In the genomic region with DNA sequence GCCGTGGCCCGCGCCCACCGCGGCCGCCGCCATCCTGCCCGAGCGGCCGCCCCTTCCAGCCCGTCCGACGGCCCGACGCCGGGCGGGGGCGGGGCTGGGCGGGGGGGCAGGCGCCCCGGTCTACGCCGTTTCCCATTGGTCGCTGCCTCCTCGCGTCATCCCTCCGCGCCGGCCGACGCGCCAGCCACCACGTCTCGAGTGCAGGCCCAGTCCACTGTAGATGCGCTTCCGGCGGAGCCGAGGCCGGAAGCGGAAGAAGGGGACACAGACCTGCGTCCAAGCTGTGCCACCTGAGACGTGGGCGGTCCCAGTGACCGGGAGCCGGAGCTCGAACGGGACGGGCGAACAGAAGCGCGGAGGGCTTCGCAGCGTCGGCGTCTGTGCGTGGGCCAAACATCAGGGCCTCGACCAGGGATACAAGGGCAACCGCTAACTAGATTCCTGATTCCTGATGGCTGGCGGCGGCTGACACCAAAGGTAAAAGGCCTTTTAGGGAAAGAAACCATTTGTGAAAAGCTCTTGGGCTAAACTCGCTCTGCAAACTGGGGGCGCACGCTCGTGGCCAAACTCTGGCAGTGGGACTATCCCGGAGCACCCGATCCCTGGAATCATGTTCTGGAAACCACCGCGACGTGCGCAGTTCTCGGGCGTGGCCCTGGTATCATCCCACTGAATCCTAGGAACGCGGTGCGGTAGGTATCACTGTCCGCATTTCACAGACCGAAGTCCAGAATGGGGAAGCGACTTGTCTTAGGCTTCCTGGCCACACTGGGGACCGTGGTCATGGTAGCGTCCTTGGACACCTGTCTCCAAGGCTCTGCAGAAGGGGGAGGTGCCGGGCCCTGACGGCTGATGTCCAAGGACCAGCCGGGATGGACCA, we compare ENCODE assay signal across 1 cellular context.
TF ChIP-seq lines count a peak whose summit lies in the region.

A gene (minus strand): TSS at position 84 of the 880 bp plus-strand sequence. CDS start 51 bp downstream, at position 33.

TF ChIP-seq in WTC11, 78 proteins besides CTCF, POLR2A, EP300 and RAD21 (continued from another document):
- TF ChIP-seq, protein P1, sequence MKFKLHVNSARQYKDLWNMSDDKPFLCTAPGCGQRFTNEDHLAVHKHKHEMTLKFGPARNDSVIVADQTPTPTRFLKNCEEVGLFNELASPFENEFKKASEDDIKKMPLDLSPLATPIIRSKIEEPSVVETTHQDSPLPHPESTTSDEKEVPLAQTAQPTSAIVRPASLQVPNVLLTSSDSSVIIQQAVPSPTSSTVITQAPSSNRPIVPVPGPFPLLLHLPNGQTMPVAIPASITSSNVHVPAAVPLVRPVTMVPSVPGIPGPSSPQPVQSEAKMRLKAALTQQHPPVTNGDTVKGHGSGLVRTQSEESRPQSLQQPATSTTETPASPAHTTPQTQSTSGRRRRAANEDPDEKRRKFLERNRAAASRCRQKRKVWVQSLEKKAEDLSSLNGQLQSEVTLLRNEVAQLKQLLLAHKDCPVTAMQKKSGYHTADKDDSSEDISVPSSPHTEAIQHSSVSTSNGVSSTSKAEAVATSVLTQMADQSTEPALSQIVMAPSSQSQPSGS (CRISPR knock-in tag; IDR thresholded peaks at IDR 0.05; ENCODE audit: borderline replicate concordance, low read depth): no peak
- TF ChIP-seq ETV6 (CRISPR knock-in tag; IDR thresholded peaks at IDR 0.05) (peak; percentile 86; the same call in 1 of the 2 replicates), ZNF396 (CRISPR knock-in tag; IDR thresholded peaks at IDR 0.05; ENCODE audit: borderline replicate concordance) (no peak), ATF1 (CRISPR knock-in tag; IDR thresholded peaks at IDR 0.05) (peak; percentile 37; the same call in 1 of the 2 replicates), CREM (CRISPR knock-in tag; IDR thresholded peaks at IDR 0.05) (peak; percentile 97), RELA (CRISPR knock-in tag; IDR thresholded peaks at IDR 0.05; ENCODE audit: borderline replicate concordance) (no peak; the same call in 1 of the 2 replicates), FOXP1 (CRISPR knock-in tag; IDR thresholded peaks at IDR 0.05; ENCODE audit: borderline replicate concordance) (peak; percentile 64), SP1 (CRISPR knock-in tag; conservative IDR thresholded peaks at IDR 0.05) (peak; percentile 97), ZBTB21 (CRISPR knock-in tag; IDR thresholded peaks at IDR 0.05; ENCODE audit: borderline replicate concordance) (peak; percentile 79)
- TF ChIP-seq, protein P2, sequence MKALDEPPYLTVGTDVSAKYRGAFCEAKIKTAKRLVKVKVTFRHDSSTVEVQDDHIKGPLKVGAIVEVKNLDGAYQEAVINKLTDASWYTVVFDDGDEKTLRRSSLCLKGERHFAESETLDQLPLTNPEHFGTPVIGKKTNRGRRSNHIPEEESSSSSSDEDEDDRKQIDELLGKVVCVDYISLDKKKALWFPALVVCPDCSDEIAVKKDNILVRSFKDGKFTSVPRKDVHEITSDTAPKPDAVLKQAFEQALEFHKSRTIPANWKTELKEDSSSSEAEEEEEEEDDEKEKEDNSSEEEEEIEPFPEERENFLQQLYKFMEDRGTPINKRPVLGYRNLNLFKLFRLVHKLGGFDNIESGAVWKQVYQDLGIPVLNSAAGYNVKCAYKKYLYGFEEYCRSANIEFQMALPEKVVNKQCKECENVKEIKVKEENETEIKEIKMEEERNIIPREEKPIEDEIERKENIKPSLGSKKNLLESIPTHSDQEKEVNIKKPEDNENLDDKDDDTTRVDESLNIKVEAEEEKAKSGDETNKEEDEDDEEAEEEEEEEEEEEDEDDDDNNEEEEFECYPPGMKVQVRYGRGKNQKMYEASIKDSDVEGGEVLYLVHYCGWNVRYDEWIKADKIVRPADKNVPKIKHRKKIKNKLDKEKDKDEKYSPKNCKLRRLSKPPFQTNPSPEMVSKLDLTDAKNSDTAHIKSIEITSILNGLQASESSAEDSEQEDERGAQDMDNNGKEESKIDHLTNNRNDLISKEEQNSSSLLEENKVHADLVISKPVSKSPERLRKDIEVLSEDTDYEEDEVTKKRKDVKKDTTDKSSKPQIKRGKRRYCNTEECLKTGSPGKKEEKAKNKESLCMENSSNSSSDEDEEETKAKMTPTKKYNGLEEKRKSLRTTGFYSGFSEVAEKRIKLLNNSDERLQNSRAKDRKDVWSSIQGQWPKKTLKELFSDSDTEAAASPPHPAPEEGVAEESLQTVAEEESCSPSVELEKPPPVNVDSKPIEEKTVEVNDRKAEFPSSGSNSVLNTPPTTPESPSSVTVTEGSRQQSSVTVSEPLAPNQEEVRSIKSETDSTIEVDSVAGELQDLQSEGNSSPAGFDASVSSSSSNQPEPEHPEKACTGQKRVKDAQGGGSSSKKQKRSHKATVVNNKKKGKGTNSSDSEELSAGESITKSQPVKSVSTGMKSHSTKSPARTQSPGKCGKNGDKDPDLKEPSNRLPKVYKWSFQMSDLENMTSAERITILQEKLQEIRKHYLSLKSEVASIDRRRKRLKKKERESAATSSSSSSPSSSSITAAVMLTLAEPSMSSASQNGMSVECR (CRISPR knock-in tag; IDR thresholded peaks at IDR 0.05; ENCODE audit: borderline replicate concordance): peak; percentile 74; the same call in 1 of the 2 replicates
- TF ChIP-seq, protein P3, sequence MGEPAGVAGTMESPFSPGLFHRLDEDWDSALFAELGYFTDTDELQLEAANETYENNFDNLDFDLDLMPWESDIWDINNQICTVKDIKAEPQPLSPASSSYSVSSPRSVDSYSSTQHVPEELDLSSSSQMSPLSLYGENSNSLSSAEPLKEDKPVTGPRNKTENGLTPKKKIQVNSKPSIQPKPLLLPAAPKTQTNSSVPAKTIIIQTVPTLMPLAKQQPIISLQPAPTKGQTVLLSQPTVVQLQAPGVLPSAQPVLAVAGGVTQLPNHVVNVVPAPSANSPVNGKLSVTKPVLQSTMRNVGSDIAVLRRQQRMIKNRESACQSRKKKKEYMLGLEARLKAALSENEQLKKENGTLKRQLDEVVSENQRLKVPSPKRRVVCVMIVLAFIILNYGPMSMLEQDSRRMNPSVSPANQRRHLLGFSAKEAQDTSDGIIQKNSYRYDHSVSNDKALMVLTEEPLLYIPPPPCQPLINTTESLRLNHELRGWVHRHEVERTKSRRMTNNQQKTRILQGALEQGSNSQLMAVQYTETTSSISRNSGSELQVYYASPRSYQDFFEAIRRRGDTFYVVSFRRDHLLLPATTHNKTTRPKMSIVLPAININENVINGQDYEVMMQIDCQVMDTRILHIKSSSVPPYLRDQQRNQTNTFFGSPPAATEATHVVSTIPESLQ (CRISPR knock-in tag; IDR thresholded peaks at IDR 0.05): 0 out of 2 replicates have a peak, but pooled peaks have one; percentile 30
- TF ChIP-seq, protein P4, sequence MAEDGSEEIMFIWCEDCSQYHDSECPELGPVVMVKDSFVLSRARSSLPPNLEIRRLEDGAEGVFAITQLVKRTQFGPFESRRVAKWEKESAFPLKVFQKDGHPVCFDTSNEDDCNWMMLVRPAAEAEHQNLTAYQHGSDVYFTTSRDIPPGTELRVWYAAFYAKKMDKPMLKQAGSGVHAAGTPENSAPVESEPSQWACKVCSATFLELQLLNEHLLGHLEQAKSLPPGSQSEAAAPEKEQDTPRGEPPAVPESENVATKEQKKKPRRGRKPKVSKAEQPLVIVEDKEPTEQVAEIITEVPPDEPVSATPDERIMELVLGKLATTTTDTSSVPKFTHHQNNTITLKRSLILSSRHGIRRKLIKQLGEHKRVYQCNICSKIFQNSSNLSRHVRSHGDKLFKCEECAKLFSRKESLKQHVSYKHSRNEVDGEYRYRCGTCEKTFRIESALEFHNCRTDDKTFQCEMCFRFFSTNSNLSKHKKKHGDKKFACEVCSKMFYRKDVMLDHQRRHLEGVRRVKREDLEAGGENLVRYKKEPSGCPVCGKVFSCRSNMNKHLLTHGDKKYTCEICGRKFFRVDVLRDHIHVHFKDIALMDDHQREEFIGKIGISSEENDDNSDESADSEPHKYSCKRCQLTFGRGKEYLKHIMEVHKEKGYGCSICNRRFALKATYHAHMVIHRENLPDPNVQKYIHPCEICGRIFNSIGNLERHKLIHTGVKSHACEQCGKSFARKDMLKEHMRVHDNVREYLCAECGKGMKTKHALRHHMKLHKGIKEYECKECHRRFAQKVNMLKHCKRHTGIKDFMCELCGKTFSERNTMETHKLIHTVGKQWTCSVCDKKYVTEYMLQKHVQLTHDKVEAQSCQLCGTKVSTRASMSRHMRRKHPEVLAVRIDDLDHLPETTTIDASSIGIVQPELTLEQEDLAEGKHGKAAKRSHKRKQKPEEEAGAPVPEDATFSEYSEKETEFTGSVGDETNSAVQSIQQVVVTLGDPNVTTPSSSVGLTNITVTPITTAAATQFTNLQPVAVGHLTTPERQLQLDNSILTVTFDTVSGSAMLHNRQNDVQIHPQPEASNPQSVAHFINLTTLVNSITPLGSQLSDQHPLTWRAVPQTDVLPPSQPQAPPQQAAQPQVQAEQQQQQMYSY (CRISPR knock-in tag; IDR thresholded peaks at IDR 0.05): peak; percentile 67
TF ChIP-seq in WTC11: peak in this region for 19.
